In genomic region chr11:117914398-117914761, GRCh38 we compare ENCODE assay signal across 20 cellular contexts. TPM values are rescaled to one million over a fixed set of nuclear protein-coding genes. Genes with fewer than 3 reads are reported as not detected.
"Had no signal": no experiment of that assay in that cellular context is flagged by ENCODE, and none has a peak within 500 bp of the region (broad histone marks: within the 10 kb centered on the region; RNA-seq: fewer than 3 reads in every experiment).

No MANE protein-coding gene starts in this region.

- H3K27ac Mint-ChIP-seq: activated B cell treated with CpG ODN at 0.5 μM for 24 hours; activated CD4-positive, alpha-beta memory T cell treated with anti-CD3 and anti-CD28 coated beads for 36 hours; activated naive CD4-positive, alpha-beta T cell treated with anti-CD3 and anti-CD28 coated beads, Interleukin-2, amount 50 U/mL, for 72 hours; activated T-cell treated with anti-CD3 and anti-CD28 coated beads, Interleukin-2, amount 50 U/mL, for 72 hours; stimulated activated memory B cell treated with anti-CD40 and anti-IgM and Interleukin-4, amounts not matched to agents 10 μg/mL and 1 μg/mL and 100 μg/mL, for 72 hours had no signal

- H3K36me3 Mint-ChIP-seq: activated CD4-positive, alpha-beta memory T cell treated with anti-CD3 and anti-CD28 coated beads for 36 hours; activated naive CD4-positive, alpha-beta T cell treated with anti-CD3 and anti-CD28 coated beads, Interleukin-2, amount 50 U/mL, for 72 hours had no signal

- ATAC-seq: activated naive CD4-positive, alpha-beta T cell treated with anti-CD3 and anti-CD28 coated beads, Interleukin-2, amount 50 U/mL, for 72 hours; activated T-cell treated with anti-CD3 and anti-CD28 coated beads, Interleukin-2, amount 50 U/mL, for 72 hours; left ventricle myocardium superior; mucosa of descending colon; right lobe of liver; SK-N-SH treated with all-trans-retinoic acid at 6 μM for 48 hours; stimulated activated memory B cell treated with anti-CD40 and anti-IgM and Interleukin-4, amounts not matched to agents 10 μg/mL and 1 μg/mL and 100 μg/mL, for 72 hours had no signal

- H3K4me3 Mint-ChIP-seq: activated B cell treated with CpG ODN at 0.5 μM for 24 hours; activated CD4-positive, alpha-beta memory T cell treated with anti-CD3 and anti-CD28 coated beads for 36 hours; activated T-cell treated with anti-CD3 and anti-CD28 coated beads, Interleukin-2, amount 50 U/mL, for 72 hours; neural crest cell; stimulated activated memory B cell treated with anti-CD40 and anti-IgM and Interleukin-4, amounts not matched to agents 10 μg/mL and 1 μg/mL and 100 μg/mL, for 72 hours had no signal

- DNase-seq: activated B cell treated with CpG ODN at 0.5 μM for 24 hours; activated CD4-positive, alpha-beta T cell treated with anti-CD3 and anti-CD28 coated beads for 4 hours; activated gamma-delta T cell treated with Interleukin-2 at 50 U/mL for 16 hours; activated T-cell treated with anti-CD3 and anti-CD28 coated beads, Interleukin-2, amount 50 U/mL, for 72 hours; caudate nucleus; left ventricle myocardium superior; mucosa of descending colon; naive B cell; ovary; stimulated activated CD4-positive, alpha-beta T cell treated with anti-CD3 and anti-CD28 coated beads, Interleukin-4, amount 100 ng/mL, for 4 hours; T-helper 1 cell; T-helper 9 cell; testis had no signal

- H3K27me3 Mint-ChIP-seq: activated CD4-positive, alpha-beta memory T cell treated with anti-CD3 and anti-CD28 coated beads for 36 hours; stimulated activated memory B cell treated with anti-CD40 and anti-IgM and Interleukin-4, amounts not matched to agents 10 μg/mL and 1 μg/mL and 100 μg/mL, for 72 hours had no signal

- H3K9me3 Mint-ChIP-seq: activated B cell treated with CpG ODN at 0.5 μM for 24 hours; activated CD4-positive, alpha-beta memory T cell treated with anti-CD3 and anti-CD28 coated beads for 36 hours; activated naive CD4-positive, alpha-beta T cell treated with anti-CD3 and anti-CD28 coated beads, Interleukin-2, amount 50 U/mL, for 72 hours; activated T-cell treated with anti-CD3 and anti-CD28 coated beads, Interleukin-2, amount 50 U/mL, for 72 hours; naive B cell; neural crest cell; stimulated activated memory B cell treated with anti-CD40 and anti-IgM and Interleukin-4, amounts not matched to agents 10 μg/mL and 1 μg/mL and 100 μg/mL, for 72 hours had no signal

RNA-seq across cellular contexts. Expression of gene TMPRSS13, which starts 14.8 kb away (rescaled TPM):
- total RNA-seq: kidney epithelial cell, neural crest cell had no signal

RNA-seq across cellular contexts. Expression of gene FXYD6, which starts 37.9 kb away (rescaled TPM):
- total RNA-seq: activated B cell treated with CpG ODN at 0.5 μM for 24 hours had no signal
